13 cellular contexts compared by ENCODE assay signal in the genomic region with DNA sequence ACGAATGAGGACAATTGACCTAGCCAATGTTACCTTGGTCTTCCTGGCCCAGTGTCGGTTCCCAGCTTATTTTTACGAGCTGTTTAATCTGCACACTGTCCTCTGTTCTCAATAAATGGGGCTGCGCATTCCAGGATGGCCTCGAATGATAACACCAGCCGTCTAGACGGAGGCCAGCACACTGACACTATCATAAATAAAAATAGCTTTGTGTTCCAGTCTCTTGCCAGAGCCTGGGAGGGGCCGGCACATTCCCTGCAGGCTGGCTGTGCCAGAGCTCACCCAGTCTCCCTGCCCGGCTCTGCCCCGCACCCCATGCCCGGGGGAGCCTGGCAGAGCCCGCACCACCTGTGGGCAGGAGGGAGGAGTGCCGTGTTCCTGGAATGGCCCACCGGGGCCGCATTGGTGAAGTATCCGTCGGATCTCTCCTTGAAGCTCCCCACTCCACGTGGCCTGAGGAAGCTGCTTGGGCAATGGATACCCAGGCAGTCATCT.
DNase-seq lines count a peak whose midpoint lies in the region; ATAC-seq, FAIRE-seq and TF ChIP-seq lines count a peak whose summit lies in the region.
"Had no signal": no experiment of that assay in that cellular context is flagged by ENCODE, and none has a peak within 500 bp of the region (broad histone marks: within the 10 kb centered on the region; RNA-seq: fewer than 3 reads in every experiment).

No MANE protein-coding gene starts in this region.

- TF ChIP-seq CTCF in RWPE2 (IDR thresholded peaks at IDR 0.05; ENCODE audit: poor library complexity, severe bottlenecking), result no peak

- no peaks in the 10 kb centered on the region for H3K36me3 ChIP-seq in RWPE2 (ENCODE audit: low read depth)
- H3K36me3 ChIP-seq: neutrophil had no signal

- H3K9me3 ChIP-seq in RWPE2 (ENCODE audit: severe bottlenecking), result no peaks in the 10 kb centered on the region
- H3K9me3 ChIP-seq: neutrophil had no signal

- no peak overlapping the region for H3K4me3 ChIP-seq in RWPE2 (ENCODE audit: severe bottlenecking)

- no peak overlapping the region for H3K27ac ChIP-seq in RWPE2 (ENCODE audit: poor library complexity, severe bottlenecking)
- peak overlapping the region; percentile 100 for H3K27ac ChIP-seq in temporal lobe (ENCODE audit: low read depth, low read length)
- H3K27ac ChIP-seq: neutrophil had no signal

- DNase-seq in RWPE2 (ENCODE audit: low spot score), result no peak
- peak; percentile 86 for DNase-seq in globus pallidus (ENCODE audit: low spot score)
- DNase-seq in mucosa of gallbladder (ENCODE audit: low spot score), result peak; percentile 38
- DNase-seq in GM19239 (ENCODE audit: insufficient read length, low spot score), result no peak
- DNase-seq in SIG-M5 (lab: John Stamatoyannopoulos, UW), result no peak
- DNase-seq: activated CD4-positive, CD25-positive, alpha-beta regulatory T cell treated with anti-CD3 and anti-CD28 coated beads, Interleukin-2, amount 50 U/mL, for 72 hours; dermis blood vessel endothelial cell; KG1 had no signal

- no peak for FAIRE-seq in GM19239 (lab: Jason Lieb, UNC)

- H3K4me1 ChIP-seq in RWPE2 (ENCODE audit: insufficient read depth, poor library complexity, severe bottlenecking), result peaks cover 6% of the 10 kb centered on the region

- no peaks in the 10 kb centered on the region for H3K27me3 ChIP-seq in RWPE2 (ENCODE audit: insufficient read depth, poor library complexity, severe bottlenecking)

- ATAC-seq in RWPE2 (ENCODE audit: low read depth) (peak; percentile 35; the same call in 2 of the 3 replicates), HG03342 (IDR thresholded peaks at IDR 0.05; ENCODE audit: unreplicated experiment) (no peak), GM18868 (IDR thresholded peaks at IDR 0.05; ENCODE audit: unreplicated experiment) (no peak)
- ATAC-seq: activated T-helper 17 cell treated with anti-CD3 and anti-CD28 coated beads, Interleukin-2, amount 50 U/mL, for 72 hours had no signal

Comparison
In these comparisons a context has a peak if more than half of its experiments do, and no peak if none do; other contexts are left out.
1. DNase-seq: peak in globus pallidus (single experiment) and mucosa of gallbladder (single experiment); none in RWPE2 (single experiment), GM19239 (single experiment) and SIG-M5 (single experiment).